In the genomic region with DNA sequence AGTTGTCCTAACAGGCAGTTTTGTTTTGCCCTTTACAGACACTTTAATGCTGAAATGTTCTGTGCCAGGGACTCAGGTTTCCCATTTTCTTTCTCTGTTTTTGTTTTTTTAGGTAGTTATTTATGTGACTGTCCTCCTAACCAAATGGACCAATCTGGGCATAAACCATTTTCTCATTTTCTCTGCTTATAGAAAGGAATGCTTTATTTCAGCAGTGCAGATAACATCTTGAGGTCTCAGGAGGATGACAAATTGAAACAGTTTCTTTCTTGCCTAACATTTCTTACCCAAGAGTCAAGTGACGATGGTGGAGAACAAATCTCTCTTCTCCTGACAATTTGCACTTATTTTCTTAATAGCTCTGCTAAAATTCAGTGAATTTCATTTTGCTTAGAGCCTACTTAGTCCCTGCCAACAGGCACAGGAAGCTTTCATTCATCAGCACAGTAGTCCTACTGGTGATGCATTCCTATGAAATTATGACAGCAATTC, we compare ENCODE assay signal across 1 cellular context.
TF ChIP-seq lines count a peak whose summit lies in the region.

No MANE protein-coding gene starts in this region.

TF ChIP-seq in IMR-90, 13 proteins besides CTCF, POLR2A, EP300 and RAD21:
- TF ChIP-seq MAZ (IDR thresholded peaks at IDR 0.05; ENCODE audit: borderline replicate concordance, low read depth, low read length) (no peak), CEBPB (IDR thresholded peaks at IDR 0.05; ENCODE audit: low read depth, low read length) (peak; percentile 46; the same call in 1 of the 2 replicates)
TF ChIP-seq in IMR-90: peak in this region for 1.
